1 cellular context compared by ENCODE assay signal in genomic region chr15:74529911-74530310, GRCh38.
TF ChIP-seq lines count a peak whose summit lies in the region.

No MANE protein-coding gene starts in this region.

TF ChIP-seq in GM12878, 131 proteins besides CTCF, POLR2A, EP300 and RAD21 (continued from another document):
- TF ChIP-seq IKZF1 (conservative IDR thresholded peaks at IDR 0.05) (0 out of 2 replicates have a peak, but pooled peaks have one; percentile 22), KAT2A (conservative IDR thresholded peaks at IDR 0.05; ENCODE audit: control insufficient read depth, low read depth, low read length) (no peak), NFYA (IDR thresholded peaks at IDR 0.05; ENCODE audit: borderline replicate concordance, low read depth, low read length) (no peak), IKZF2 (IDR thresholded peaks at IDR 0.05) (peak in 1 of 2 experiments; percentile 19; a peak in 1 of 4 replicates)
